In genomic region chr5:97629281-97629680, GRCh38 we compare ENCODE assay signal across 13 cellular contexts.
DNase-seq lines count a peak whose midpoint lies in the region; ATAC-seq and TF ChIP-seq lines count a peak whose summit lies in the region.
"Had no signal": no experiment of that assay in that cellular context is flagged by ENCODE, and none has a peak within 500 bp of the region (broad histone marks: within the 10 kb centered on the region; RNA-seq: fewer than 3 reads in every experiment).

No MANE protein-coding gene starts in this region.

- no peak overlapping the region for H3K4me3 ChIP-seq in HCT116 (replicated peaks in 1 of 2; ENCODE audit: low read depth in 1 of 2, low read length in 2 of 2)
- H3K4me3 ChIP-seq in breast epithelium, result peak overlapping the region in 1 of 3 donors; percentile 32
- H3K4me3 ChIP-seq in right cardiac atrium (ENCODE audit: low read length), result no peak overlapping the region
- H3K4me3 ChIP-seq in skeletal muscle cell (ENCODE audit: low read depth, low read length), result no peak overlapping the region

- H3K27me3 ChIP-seq in HCT116 (ENCODE audit: insufficient read depth, low read length) (no peaks in the 10 kb centered on the region), breast epithelium (no peaks in the 10 kb centered on the region), right cardiac atrium (ENCODE audit: control insufficient read depth, insufficient read depth) (no peaks in the 10 kb centered on the region)

- peak overlapping the region; percentile 19; the same call in 1 of the 2 replicates for H3K4me2 ChIP-seq in HCT116 (ENCODE audit: low read length)

- H3K9me3 ChIP-seq in HCT116 (ENCODE audit: control insufficient read depth in 1 of 2, insufficient read depth in 1 of 2, low read depth in 1 of 2, low read length in 2 of 2) (no peaks in the 10 kb centered on the region), breast epithelium (no peaks in the 10 kb centered on the region), right cardiac atrium (ENCODE audit: control insufficient read depth, low read length) (no peaks in the 10 kb centered on the region)

- TF ChIP-seq POLR2A in HCT116 (IDR thresholded peaks at IDR 0.05; ENCODE audit: borderline replicate concordance, extremely low read depth, insufficient read depth, insufficient read length) (no peak), breast epithelium (IDR thresholded peaks at IDR 0.05) (no peak)

- H3K27ac Mint-ChIP-seq in nephron progenitor cell, result no peak overlapping the region
- H3K27ac Mint-ChIP-seq: progenitor cell of endocrine pancreas, T-cell had no signal

- no peak overlapping the region for H3K9ac ChIP-seq in HCT116 (ENCODE audit: low read length)

- no peak overlapping the region for H3K4me3 Mint-ChIP-seq in nephron progenitor cell
- H3K4me3 Mint-ChIP-seq: T-cell had no signal

- H3K4me1 ChIP-seq in HCT116 (ENCODE audit: control insufficient read depth in 1 of 2, insufficient read depth in 2 of 2, low read length in 2 of 2) (peaks cover 3 to 5% of the 10 kb centered on the region in 2 experiments; a peak in 2 of 4 replicates), breast epithelium (no peaks in the 10 kb centered on the region), right cardiac atrium (ENCODE audit: control insufficient read depth, insufficient read depth, low read length) (no peaks in the 10 kb centered on the region)

- no peaks in the 10 kb centered on the region for H4K20me1 ChIP-seq in HCT116 (ENCODE audit: insufficient read depth)

- ATAC-seq in HCT116 (no peak), right cardiac atrium (peak; percentile 57 to 86)
- ATAC-seq: T-cell had no signal

- H3K9me3 Mint-ChIP-seq in nephron progenitor cell, result no peaks in the 10 kb centered on the region

- CTCF ChIA-PET in HCT116 (lab: Charles Lee), result no interaction called here

- RAD21 ChIA-PET in HCT116 (lab: Charles Lee; ENCODE audit: low non-redundant PET in 1 of 2, low total read pairs in 2 of 2, uncharacterized antibody in 2 of 2, unreplicated experiment in 2 of 2), result no interaction called here

- H3K27me3 Mint-ChIP-seq in nephron progenitor cell (ENCODE audit: low read depth, poor library complexity), result peaks cover 5% of the 10 kb centered on the region
- H3K27me3 Mint-ChIP-seq: progenitor cell of endocrine pancreas, T-cell had no signal

- no peak overlapping the region for H2AFZ ChIP-seq in HCT116 (ENCODE audit: low read depth, low read length, poor library complexity, severe bottlenecking)

- TF ChIP-seq CTCF in HCT116 (IDR thresholded peaks at IDR 0.05 in 2 of 3, conservative IDR thresholded peaks at IDR 0.05 in 1 of 3; ENCODE audit: borderline replicate concordance in 1 of 3, insufficient read depth in 1 of 3, low read depth in 2 of 3, low read length in 2 of 3) (no peak), breast epithelium (IDR thresholded peaks at IDR 0.05) (no peak), nephron progenitor cell (IDR thresholded peaks at IDR 0.05) (no peak)

- H3K4me1 Mint-ChIP-seq in nephron progenitor cell, result no peaks in the 10 kb centered on the region
- H3K4me1 Mint-ChIP-seq: T-cell had no signal

- DNase-seq in HCT116 (ENCODE audit: low read depth, low spot score) (peak; percentile 7), breast epithelium (ENCODE audit: low spot score in 2 of 2) (peak in 1 of 2 donors; percentile 82), right cardiac atrium (peak; percentile 71 to 79 (median 71)), skeletal muscle cell (ENCODE audit: low read depth) (peak; percentile 69), NCI-H2196 treated with DMSO at 0.1 percent for 48 hours (lab: John Stamatoyannopoulos, UW; ENCODE audit: unreplicated experiment) (no peak), NCI-H1436 (lab: John Stamatoyannopoulos, UW) (no peak), nephron progenitor cell (no peak)
- DNase-seq in activated CD4-positive, alpha-beta T cell treated with anti-CD3 and anti-CD28 coated beads for 4 hours, result no peak
- DNase-seq: activated CD8-positive, alpha-beta memory T cell treated with anti-CD3 and anti-CD28 coated beads for 24 hours; DND-41; NCI-H345; T-cell had no signal

- BruUV-seq in HCT116 (replicated peaks; lab: Mats Ljungman, UMichigan), result no TSS peak

- H3K36me3 ChIP-seq in HCT116 (ENCODE audit: control insufficient read depth in 1 of 2, insufficient read depth in 2 of 2, low read length in 2 of 2) (no peaks in the 10 kb centered on the region), breast epithelium (no peaks in the 10 kb centered on the region)

- no peaks in the 10 kb centered on the region for H3K79me2 ChIP-seq in HCT116 (ENCODE audit: insufficient read depth, low read length)

- H3K27ac ChIP-seq in HCT116 (ENCODE audit: low read depth, low read length), result no peak overlapping the region
- peak overlapping the region; percentile 7 to 65 for H3K27ac ChIP-seq in breast epithelium
- no peak overlapping the region for H3K27ac ChIP-seq in right cardiac atrium (ENCODE audit: low read length)

- H3K9me2 ChIP-seq in HCT116 (ENCODE audit: insufficient read depth), result no peaks in the 10 kb centered on the region

- no peaks in the 10 kb centered on the region for H3K36me3 Mint-ChIP-seq in nephron progenitor cell (ENCODE audit: low read depth)
- H3K36me3 Mint-ChIP-seq: T-cell had no signal

- 24% methylated on average over 4 of the region's 4 CpGs for WGBS in right cardiac atrium

- POLR2A ChIA-PET in HCT116 (lab: Charles Lee), result no interaction called here

- intact Hi-C loops in HCT116 (cut with micrococcal nuclease), result no loop called here
- intact Hi-C loops in breast epithelium (cut with DNase I; ENCODE audit: low total_unique reads), result no loop called here
- intact Hi-C loops in right cardiac atrium (cut with DNase I), result no loop called here

- TF ChIP-seq RAD21 in HCT116 (IDR thresholded peaks at IDR 0.05; ENCODE audit: low read depth), result no peak

TF ChIP-seq in HCT116, 20 proteins besides CTCF, POLR2A, EP300 and RAD21:
- TF ChIP-seq EZH2 (IDR thresholded peaks at IDR 0.05), result no peak
- TF ChIP-seq EGR1 (IDR thresholded peaks at IDR 0.05; ENCODE audit: low read depth), result peak; percentile 36; the same call in 1 of the 2 replicates

Comparison
In these comparisons a context has a peak if more than half of its experiments do, and no peak if none do; other contexts are left out.
1. DNase-seq: peak in HCT116 (single experiment), right cardiac atrium (3 of 3) and skeletal muscle cell (single experiment); none in NCI-H2196 treated with DMSO at 0.1 percent for 48 hours (single experiment), NCI-H1436 (single experiment), nephron progenitor cell (single experiment) and activated CD4-positive, alpha-beta T cell treated with anti-CD3 and anti-CD28 coated beads for 4 hours (0 of 2).
2. H3K27ac ChIP-seq: peak in breast epithelium (2 of 2); none in HCT116 (single experiment) and right cardiac atrium (single experiment).